Comparison of ENCODE assay signal across 8 cellular contexts in genomic region chr14:34872822-34873590, GRCh38. TPM values are rescaled to one million over a fixed set of nuclear protein-coding genes. Genes with fewer than 3 reads are reported as not detected.
DNase-seq lines count a peak whose midpoint lies in the region; ATAC-seq and TF ChIP-seq lines count a peak whose summit lies in the region.

No MANE protein-coding gene starts in this region.

- peaks cover 30 to 61% (median 51%) of the 10 kb centered on the region in 7 donors for H3K4me1 Mint-ChIP-seq in naive thymus-derived CD4-positive, alpha-beta T cell

- no peaks in the 10 kb centered on the region for H3K9me3 ChIP-seq in effector memory CD4-positive, alpha-beta T cell (ENCODE audit: control insufficient read depth, low read length)
- no peaks in the 10 kb centered on the region for H3K9me3 ChIP-seq in naive thymus-derived CD4-positive, alpha-beta T cell (ENCODE audit: control insufficient read depth in 2 of 3, low read length in 3 of 3)

- CTCF ChIA-PET in BJ (lab: Yijun Ruan, JAX), result interaction anchor here (0.5 to 0.8 kb wide), 3 partner anchors 24 to 200 kb away, joined by 3 read pairs; no protein-coding TSS in a partner anchor
- CTCF ChIA-PET in naive thymus-derived CD4-positive, alpha-beta T cell (lab: Charles Lee), result interaction anchor here (0.6 to 1.2 kb wide), 3 partner anchors 10 to 540 kb away, joined by 3 read pairs; no protein-coding TSS in a partner anchor

- intact Hi-C loops in naive thymus-derived CD4-positive, alpha-beta T cell (cut with micrococcal nuclease), result loop anchor here (1.0 to 5.0 kb wide), 14 partner anchors 11 to 954 kb away; partner anchors contain the start of genes FAM177A1 (in 2 of the 2), PRORP (in 2 of the 2), PSMA6 (in 2 of the 2) and SRP54 (in 2 of the 2)

- peaks cover 22% of the 10 kb centered on the region for H3K4me1 ChIP-seq in effector memory CD4-positive, alpha-beta T cell (ENCODE audit: control insufficient read depth, insufficient read depth, low read length, poor library complexity, severe bottlenecking)
- peaks cover 13 to 24% of the 10 kb centered on the region in 2 donors for H3K4me1 ChIP-seq in naive thymus-derived CD4-positive, alpha-beta T cell (ENCODE audit: control insufficient read depth in 2 of 2, insufficient read depth in 2 of 2, low read length in 2 of 2)

- peak; percentile 0 for ATAC-seq in GM18505 (IDR thresholded peaks at IDR 0.05; ENCODE audit: unreplicated experiment)
- peak; percentile 4 for ATAC-seq in HG03196 (IDR thresholded peaks at IDR 0.05; ENCODE audit: unreplicated experiment)
- peak; percentile 22 for ATAC-seq in naive thymus-derived CD4-positive, alpha-beta T cell
- ATAC-seq in GM21529 (IDR thresholded peaks at IDR 0.05; ENCODE audit: unreplicated experiment), result no peak

- H3K36me3 ChIP-seq in BJ (ENCODE audit: control insufficient read depth, insufficient read depth, low read length), result no peaks in the 10 kb centered on the region; the same call in 1 of the 2 replicates
- H3K36me3 ChIP-seq in effector memory CD4-positive, alpha-beta T cell (ENCODE audit: control insufficient read depth, insufficient read depth, low read length), result peaks cover 4% of the 10 kb centered on the region
- peaks cover 0 to 13% (median 5%) of the 10 kb centered on the region in 3 experiments for H3K36me3 ChIP-seq in naive thymus-derived CD4-positive, alpha-beta T cell (ENCODE audit: control insufficient read depth in 2 of 3, insufficient read depth in 3 of 3, low read length in 3 of 3)

- peak overlapping the region; percentile 93 to 99 (median 97) for H3K27ac Mint-ChIP-seq in naive thymus-derived CD4-positive, alpha-beta T cell

- H3K36me3 Mint-ChIP-seq in naive thymus-derived CD4-positive, alpha-beta T cell, result peaks cover 0 to 18% (median 4%) of the 10 kb centered on the region in 5 donors

- no peaks in the 10 kb centered on the region for H3K9me3 Mint-ChIP-seq in naive thymus-derived CD4-positive, alpha-beta T cell

- H3K27me3 ChIP-seq in BJ (ENCODE audit: control insufficient read depth, insufficient read depth, low read length), result no peaks in the 10 kb centered on the region
- H3K27me3 ChIP-seq in effector memory CD4-positive, alpha-beta T cell (replicated peaks; ENCODE audit: control insufficient read depth, insufficient read depth, low read length, poor library complexity, severe bottlenecking), result no peaks in the 10 kb centered on the region
- no peaks in the 10 kb centered on the region for H3K27me3 ChIP-seq in naive thymus-derived CD4-positive, alpha-beta T cell (ENCODE audit: control insufficient read depth in 2 of 2, insufficient read depth in 2 of 2, low read length in 2 of 2)

- DNase-seq in BJ (ENCODE audit: low read depth) (no peak), RKO (ENCODE audit: low spot score) (peak; percentile 58)
- DNase-seq in effector memory CD4-positive, alpha-beta T cell, result peak in 1 of 3 donors; percentile 6
- peak in 2 of 9 donors; percentile 23 to 50 for DNase-seq in naive thymus-derived CD4-positive, alpha-beta T cell
- DNase-seq in stimulated activated CD4-positive, alpha-beta T cell treated with anti-CD3 and anti-CD28 coated beads, Interleukin-2, amount 100 ng/mL, for 24 hours, result no peak

- TF ChIP-seq CTCF in BJ (IDR thresholded peaks at IDR 0.05; ENCODE audit: insufficient read depth, low read depth, low read length), result no peak

- peak overlapping the region; percentile 90 for H3K4me3 ChIP-seq in BJ (ENCODE audit: low read depth, low read length)
- H3K4me3 ChIP-seq in effector memory CD4-positive, alpha-beta T cell (ENCODE audit: insufficient read depth, low read depth, low read length, poor library complexity, severe bottlenecking), result peak overlapping the region; percentile 87
- H3K4me3 ChIP-seq in naive thymus-derived CD4-positive, alpha-beta T cell (ENCODE audit: low read length), result peak overlapping the region; percentile 66

- H3K27me3 Mint-ChIP-seq in naive thymus-derived CD4-positive, alpha-beta T cell, result no peaks in the 10 kb centered on the region

- TF ChIP-seq POLR2A in GM18505 (IDR thresholded peaks at IDR 0.05; ENCODE audit: borderline replicate concordance, extremely low read depth, insufficient read depth, insufficient read length), result no peak

- H3K27ac ChIP-seq in effector memory CD4-positive, alpha-beta T cell (ENCODE audit: insufficient read depth, low read length, poor library complexity, severe bottlenecking), result peak overlapping the region; percentile 100
- peak overlapping the region; percentile 96 for H3K27ac ChIP-seq in naive thymus-derived CD4-positive, alpha-beta T cell (ENCODE audit: low read depth, low read length)

- POLR2A ChIA-PET in BJ (lab: Charles Lee), result no interaction called here
- POLR2A ChIA-PET in naive thymus-derived CD4-positive, alpha-beta T cell (lab: Charles Lee), result interaction anchor here (0.5 to 3.5 kb wide), 18 partner anchors 9 to 531 kb away, joined by 3 to 68 read pairs (median 4); partner anchors contain the start of genes FAM177A1, NFKBIA and SRP54

- H3K4me3 Mint-ChIP-seq in naive thymus-derived CD4-positive, alpha-beta T cell, result peak overlapping the region; percentile 88 to 100 (median 96)

RNA-seq across cellular contexts. Expression of gene BAZ1A, which starts 2.2 kb away (rescaled TPM):
- 8.9 and 20.9 TPM in 2 replicates for polyA plus RNA-seq in BJ (2011; rRNA removed)
- 9.4 and 11.4 TPM in 2 replicates for polyA minus RNA-seq in BJ (2011; rRNA and poly(A)+ RNA removed)
- 10 to 100 TPM; 47.4 to 62.5 (median 53.3) TPM for total RNA-seq in naive thymus-derived CD4-positive, alpha-beta T cell
- polyA plus RNA-seq in naive thymus-derived CD4-positive, alpha-beta T cell, result 10 to 100 TPM; 10.3 to 14.1 TPM
